ENCODE assay signal across 1 cellular context in the genomic region with DNA sequence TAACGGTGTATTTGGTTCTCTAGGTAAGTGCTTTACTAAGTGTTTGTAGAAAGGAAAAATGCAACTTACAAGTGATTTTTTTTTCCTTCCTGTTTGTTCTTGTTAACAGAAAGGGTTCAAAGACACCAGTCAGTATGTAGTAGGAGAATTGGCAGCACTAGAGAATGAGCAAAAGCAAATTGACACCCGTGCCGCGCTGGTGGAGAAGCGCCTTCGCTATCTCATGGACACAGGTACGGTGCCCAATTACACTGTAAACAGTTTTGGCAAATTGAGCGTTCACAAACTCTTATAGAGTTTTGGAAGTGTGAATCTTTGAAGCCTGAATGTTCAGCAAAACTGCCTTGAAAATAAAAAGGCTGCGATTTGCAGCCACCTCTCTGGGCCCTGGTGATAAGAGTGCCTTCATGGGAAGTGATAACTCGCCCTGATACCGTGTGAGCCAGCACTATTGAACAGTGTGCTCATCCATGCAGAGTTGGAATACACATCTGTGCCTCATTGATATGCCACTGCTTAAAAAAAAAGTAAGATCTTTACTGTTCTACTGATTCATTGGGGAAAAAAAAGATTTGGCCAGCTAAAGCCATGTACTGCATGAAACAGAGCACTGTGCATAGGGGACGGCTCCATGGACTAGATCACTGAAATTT.
TF ChIP-seq lines count a peak whose summit lies in the region.

No MANE protein-coding gene starts in this region.

TF ChIP-seq in K562, 482 proteins besides CTCF, POLR2A, EP300 and RAD21 (continued from another document):
- TF ChIP-seq NFIC (IDR thresholded peaks at IDR 0.05) (peak; percentile 75), TEAD4 (IDR thresholded peaks at IDR 0.05; ENCODE audit: low read length) (peak; percentile 94), TEAD4 (CRISPR knock-in tag; IDR thresholded peaks at IDR 0.05; ENCODE audit: borderline replicate concordance) (no peak), TRIM24 (IDR thresholded peaks at IDR 0.05) (peak; percentile 75 to 79), NCOA1 (IDR thresholded peaks at IDR 0.05; ENCODE audit: low read depth) (peak; percentile 35; the same call in 1 of the 2 replicates), KLF13 (tag; IDR thresholded peaks at IDR 0.05; ENCODE audit: borderline replicate concordance, low read depth) (no peak), LCOR (CRISPR knock-in tag; IDR thresholded peaks at IDR 0.05) (peak; percentile 36; the same call in 1 of the 2 replicates), CBFA2T2 (conservative IDR thresholded peaks at IDR 0.05) (peak; percentile 94)
- TF ChIP-seq, protein P1, sequence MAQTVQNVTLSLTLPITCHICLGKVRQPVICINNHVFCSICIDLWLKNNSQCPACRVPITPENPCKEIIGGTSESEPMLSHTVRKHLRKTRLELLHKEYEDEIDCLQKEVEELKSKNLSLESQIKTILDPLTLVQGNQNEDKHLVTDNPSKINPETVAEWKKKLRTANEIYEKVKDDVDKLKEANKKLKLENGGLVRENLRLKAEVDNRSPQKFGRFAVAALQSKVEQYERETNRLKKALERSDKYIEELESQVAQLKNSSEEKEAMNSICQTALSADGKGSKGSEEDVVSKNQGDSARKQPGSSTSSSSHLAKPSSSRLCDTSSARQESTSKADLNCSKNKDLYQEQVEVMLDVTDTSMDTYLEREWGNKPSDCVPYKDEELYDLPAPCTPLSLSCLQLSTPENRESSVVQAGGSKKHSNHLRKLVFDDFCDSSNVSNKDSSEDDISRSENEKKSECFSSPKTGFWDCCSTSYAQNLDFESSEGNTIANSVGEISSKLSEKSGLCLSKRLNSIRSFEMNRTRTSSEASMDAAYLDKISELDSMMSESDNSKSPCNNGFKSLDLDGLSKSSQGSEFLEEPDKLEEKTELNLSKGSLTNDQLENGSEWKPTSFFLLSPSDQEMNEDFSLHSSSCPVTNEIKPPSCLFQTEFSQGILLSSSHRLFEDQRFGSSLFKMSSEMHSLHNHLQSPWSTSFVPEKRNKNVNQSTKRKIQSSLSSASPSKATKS (CRISPR knock-in tag; IDR thresholded peaks at IDR 0.05) = no peak
- TF ChIP-seq, protein P2, sequence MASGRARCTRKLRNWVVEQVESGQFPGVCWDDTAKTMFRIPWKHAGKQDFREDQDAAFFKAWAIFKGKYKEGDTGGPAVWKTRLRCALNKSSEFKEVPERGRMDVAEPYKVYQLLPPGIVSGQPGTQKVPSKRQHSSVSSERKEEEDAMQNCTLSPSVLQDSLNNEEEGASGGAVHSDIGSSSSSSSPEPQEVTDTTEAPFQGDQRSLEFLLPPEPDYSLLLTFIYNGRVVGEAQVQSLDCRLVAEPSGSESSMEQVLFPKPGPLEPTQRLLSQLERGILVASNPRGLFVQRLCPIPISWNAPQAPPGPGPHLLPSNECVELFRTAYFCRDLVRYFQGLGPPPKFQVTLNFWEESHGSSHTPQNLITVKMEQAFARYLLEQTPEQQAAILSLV (tag; IDR thresholded peaks at IDR 0.05) = no peak
